In the genomic region with DNA sequence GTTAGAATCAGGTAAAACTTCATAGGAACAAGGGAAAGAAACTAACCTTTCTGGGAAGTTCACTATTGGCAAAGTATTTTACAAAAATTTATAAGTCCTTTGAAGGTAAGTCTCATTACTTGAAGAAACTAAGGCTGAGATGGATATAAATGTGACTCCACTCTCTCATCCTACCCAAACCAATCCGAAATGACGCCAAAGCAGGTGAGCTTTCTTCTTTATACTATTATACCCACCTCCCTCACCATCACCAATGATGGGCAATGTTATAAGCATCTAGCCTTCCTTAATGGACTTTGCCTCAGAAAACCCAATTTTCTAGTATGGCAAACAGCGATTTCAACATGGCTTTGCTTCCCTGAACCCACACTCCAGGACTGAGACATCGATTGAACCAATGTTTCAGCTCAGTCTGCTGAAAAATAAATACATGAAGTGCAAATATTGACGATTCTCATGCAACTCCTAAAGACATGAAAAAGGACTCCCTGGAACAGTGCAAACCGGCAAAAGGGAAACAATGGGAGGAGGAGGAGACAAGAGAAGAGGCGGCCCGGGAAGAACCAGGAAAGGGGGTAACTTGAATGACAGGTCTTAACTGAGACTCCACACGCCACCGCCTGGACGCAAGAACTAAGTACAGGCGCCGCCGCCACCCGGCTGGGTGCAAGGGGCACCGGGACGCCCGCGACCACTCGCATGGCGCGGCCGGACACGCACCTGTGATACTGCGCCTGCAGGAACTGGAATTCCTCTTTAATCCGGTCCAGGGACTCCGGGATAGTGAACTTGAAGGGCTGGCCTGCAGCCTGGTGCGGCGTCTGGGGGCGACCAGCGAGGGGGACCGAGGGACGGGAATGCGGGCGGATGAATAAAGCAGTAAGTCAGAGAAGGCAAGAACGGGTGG, we compare ENCODE assay signal across 8 cellular contexts. TPM values are rescaled to one million over a fixed set of nuclear protein-coding genes. Genes with fewer than 3 reads are reported as not detected.
DNase-seq lines count a peak whose midpoint lies in the region; ATAC-seq and TF ChIP-seq lines count a peak whose summit lies in the region.

No MANE protein-coding gene starts in this region.

- H3K4me1 ChIP-seq in HUES64 (ENCODE audit: insufficient read depth, low read length): peaks cover 50% of the 10 kb centered on the region
- no peaks in the 10 kb centered on the region for H3K4me1 ChIP-seq in NT2/D1 (ENCODE audit: insufficient read depth, insufficient read length)
- peaks cover 0 to 32% of the 10 kb centered on the region in 2 donors for H3K4me1 ChIP-seq in right atrium auricular region
- H3K4me1 ChIP-seq in ovary (ENCODE audit: insufficient read depth): no peaks in the 10 kb centered on the region

- TF ChIP-seq CTCF in GM12864 (IDR thresholded peaks at IDR 0.05; ENCODE audit: low read depth, low read length, missing control alignments) (peak; percentile 66), right atrium auricular region (IDR thresholded peaks at IDR 0.05) (peak; percentile 41 to 79), ovary (IDR thresholded peaks at IDR 0.05) (peak; percentile 48 to 61 (median 53))

- H3K4me3 ChIP-seq in GM12864 (ENCODE audit: low read depth, low read length) (peak overlapping the region; percentile 58), HUES64 (ENCODE audit: low read length) (peak overlapping the region; percentile 78), NT2/D1 (ENCODE audit: insufficient read length, low read depth) (peak overlapping the region; percentile 93), right atrium auricular region (peak overlapping the region; percentile 62 to 75), ovary (peak overlapping the region; percentile 91)

- DNase-seq in GM12864 (ENCODE audit: low read depth) (peak; percentile 13), NT2/D1 (ENCODE audit: low read depth, low spot score) (peak; percentile 73), astrocyte of the hippocampus (ENCODE audit: low read depth, low spot score) (peak; percentile 91), right atrium auricular region (ENCODE audit: low spot score) (peak; percentile 86), ovary (peak; percentile 73 to 82 (median 77))

- no peaks in the 10 kb centered on the region for H3K9me3 ChIP-seq in HUES64 (ENCODE audit: insufficient read depth, low read depth, low read length)
- H3K9me3 ChIP-seq in NT2/D1 (ENCODE audit: insufficient read depth, low read length): no peaks in the 10 kb centered on the region
- H3K9me3 ChIP-seq in right atrium auricular region: no peaks in the 10 kb centered on the region
- H3K9me3 ChIP-seq in ovary: no peaks in the 10 kb centered on the region

- intact Hi-C loops in ovary (cut with DNase I): loop anchor here (5.0 to 10.0 kb wide), 3 partner anchors 72 to 165 kb away; no protein-coding TSS in a partner anchor

- ATAC-seq in GM18907 (IDR thresholded peaks at IDR 0.05; ENCODE audit: unreplicated experiment) (no peak), HG03175 (IDR thresholded peaks at IDR 0.05; ENCODE audit: unreplicated experiment) (no peak)

- H3K36me3 ChIP-seq in HUES64 (ENCODE audit: insufficient read depth, low read length) (peaks cover 49% of the 10 kb centered on the region), NT2/D1 (ENCODE audit: insufficient read depth, insufficient read length, low read length) (peaks cover 42% of the 10 kb centered on the region), right atrium auricular region (no peaks in the 10 kb centered on the region), ovary (no peaks in the 10 kb centered on the region)

- H3K9ac ChIP-seq in HUES64 (ENCODE audit: low read depth, low read length): peak overlapping the region; percentile 88
- peak overlapping the region; percentile 92 for H3K9ac ChIP-seq in NT2/D1 (ENCODE audit: insufficient read length, low read depth)

- TF ChIP-seq EP300 in ovary (IDR thresholded peaks at IDR 0.05): no peak

- H3K27ac ChIP-seq in HUES64 (ENCODE audit: low read depth, low read length) (peak overlapping the region; percentile 94), right atrium auricular region (peak overlapping the region; percentile 83 to 86), ovary (peak overlapping the region in 1 of 2 donors; percentile 15)

- no peak for TF ChIP-seq POLR2A in ovary (IDR thresholded peaks at IDR 0.05)

- H3K27me3 ChIP-seq in HUES64 (ENCODE audit: insufficient read depth, low read length) (peaks cover 15% of the 10 kb centered on the region), NT2/D1 (ENCODE audit: insufficient read depth, insufficient read length) (peaks cover 14% of the 10 kb centered on the region), right atrium auricular region (peaks cover 0 to 6% of the 10 kb centered on the region in 2 donors), ovary (no peaks in the 10 kb centered on the region)

- WGBS in HUES64: 2% methylated on average over 36 of the region's 36 CpGs
- 3 to 5% (median 5%) methylated on average over 36 of the region's 36 CpGs for WGBS in ovary, 3 donors

RNA-seq across cellular contexts. Expression of a gene that starts 2.5 kb away (rescaled TPM):
- 62.3 TPM for polyA plus RNA-seq in HUES64 (2013, experiment 1 of 2)
- 63.8 TPM for polyA plus RNA-seq in HUES64 (2013, experiment 2 of 2)
- total RNA-seq in right atrium auricular region (10 to 100 TPM; 17.1 to 42.8 TPM), ovary (10 to 100 TPM; 25.8 to 58.1 (median 43.8) TPM)
- 10 to 100 TPM; 28.8 to 38.9 TPM for polyA plus RNA-seq in ovary

Comparison
In these comparisons a context has a peak if more than half of its experiments do, and no peak if none do; other contexts are left out.
1. DNase-seq: peak in every context shown above with its lines; median percentile 91 in astrocyte of the hippocampus; 86 in right atrium auricular region; 77 in ovary; 73 in NT2/D1; 13 in GM12864.